ENCODE assay signal across 1 cellular context in the genomic region with DNA sequence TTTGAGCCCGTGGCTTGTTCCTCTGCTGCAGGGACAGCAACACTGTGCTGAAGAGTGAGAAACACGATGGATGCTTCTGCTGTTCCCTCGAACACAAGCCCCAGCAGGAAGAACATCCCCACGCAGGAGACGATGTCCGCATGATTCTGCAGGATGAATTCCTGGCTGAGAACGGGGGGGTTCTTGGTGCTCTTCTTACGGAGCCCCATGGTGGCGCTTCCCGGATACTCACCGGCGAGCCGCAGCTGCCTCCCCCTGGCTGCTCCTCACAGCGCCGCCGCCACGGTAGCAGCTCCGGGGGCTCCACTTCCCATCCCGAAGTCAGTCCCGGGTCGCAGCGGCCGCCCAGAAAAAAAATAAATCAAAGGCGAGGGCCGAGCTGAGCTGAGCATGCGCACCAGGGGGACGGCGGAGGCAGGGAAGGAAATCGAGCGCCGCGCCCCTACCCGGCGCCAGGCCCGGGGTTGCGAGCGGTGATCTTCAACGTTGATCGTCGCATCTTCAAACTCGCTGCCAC.
TF ChIP-seq lines count a peak whose summit lies in the region.

TSS of gene TRAM1L1 (minus strand) at position 392 of the 517 bp plus-strand sequence. CDS start at position 209, 183 bp downstream.

TF ChIP-seq in HEK293, 187 proteins besides CTCF, POLR2A, EP300 and RAD21 (continued from another document):
- TF ChIP-seq, protein P1, sequence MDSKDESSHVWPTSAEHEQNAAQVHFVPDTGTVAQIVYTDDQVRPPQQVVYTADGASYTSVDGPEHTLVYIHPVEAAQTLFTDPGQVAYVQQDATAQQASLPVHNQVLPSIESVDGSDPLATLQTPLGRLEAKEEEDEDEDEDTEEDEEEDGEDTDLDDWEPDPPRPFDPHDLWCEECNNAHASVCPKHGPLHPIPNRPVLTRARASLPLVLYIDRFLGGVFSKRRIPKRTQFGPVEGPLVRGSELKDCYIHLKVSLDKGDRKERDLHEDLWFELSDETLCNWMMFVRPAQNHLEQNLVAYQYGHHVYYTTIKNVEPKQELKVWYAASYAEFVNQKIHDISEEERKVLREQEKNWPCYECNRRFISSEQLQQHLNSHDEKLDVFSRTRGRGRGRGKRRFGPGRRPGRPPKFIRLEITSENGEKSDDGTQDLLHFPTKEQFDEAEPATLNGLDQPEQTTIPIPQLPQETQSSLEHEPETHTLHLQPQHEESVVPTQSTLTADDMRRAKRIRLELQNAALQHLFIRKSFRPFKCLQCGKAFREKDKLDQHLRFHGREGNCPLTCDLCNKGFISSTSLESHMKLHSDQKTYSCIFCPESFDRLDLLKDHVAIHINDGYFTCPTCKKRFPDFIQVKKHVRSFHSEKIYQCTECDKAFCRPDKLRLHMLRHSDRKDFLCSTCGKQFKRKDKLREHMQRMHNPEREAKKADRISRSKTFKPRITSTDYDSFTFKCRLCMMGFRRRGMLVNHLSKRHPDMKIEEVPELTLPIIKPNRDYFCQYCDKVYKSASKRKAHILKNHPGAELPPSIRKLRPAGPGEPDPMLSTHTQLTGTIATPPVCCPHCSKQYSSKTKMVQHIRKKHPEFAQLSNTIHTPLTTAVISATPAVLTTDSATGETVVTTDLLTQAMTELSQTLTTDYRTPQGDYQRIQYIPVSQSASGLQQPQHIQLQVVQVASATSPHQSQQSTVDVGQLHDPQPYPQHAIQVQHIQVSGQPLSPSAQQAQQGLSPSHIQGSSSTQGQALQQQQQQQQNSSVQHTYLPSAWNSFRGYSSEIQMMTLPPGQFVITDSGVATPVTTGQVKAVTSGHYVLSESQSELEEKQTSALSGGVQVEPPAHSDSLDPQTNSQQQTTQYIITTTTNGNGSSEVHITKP (tag by site-specific recombination; IDR thresholded peaks at IDR 0.05) = peak; percentile 38; the same call in 1 of the 2 replicates
- TF ChIP-seq SETDB1 (IDR thresholded peaks at IDR 0.05; ENCODE audit: insufficient read length, low read length) = peak; percentile 9
- TF ChIP-seq ZNF518A (tag by site-specific recombination; conservative IDR thresholded peaks at IDR 0.05; ENCODE audit: low read depth) = 0 out of 2 replicates have a peak, but pooled peaks have one; percentile 19
- TF ChIP-seq ZNF341 (tag by site-specific recombination; IDR thresholded peaks at IDR 0.05; ENCODE audit: low read depth) = peak; percentile 74
- TF ChIP-seq SP3 (tag by site-specific recombination; IDR thresholded peaks at IDR 0.05) = no peak
- TF ChIP-seq ZIC2 (tag by site-specific recombination; IDR thresholded peaks at IDR 0.05) = peak; percentile 55
- TF ChIP-seq TCF7L2 (IDR thresholded peaks at IDR 0.05; ENCODE audit: borderline replicate concordance, low read depth, low read length) = peak; percentile 42; the same call in 1 of the 2 replicates
